Comparison of ENCODE assay signal across 15 cellular contexts in genomic region chr20:50981714-50982048, GRCh38. TPM values are rescaled to one million over a fixed set of nuclear protein-coding genes. Genes with fewer than 3 reads are reported as not detected.
DNase-seq lines count a peak whose midpoint lies in the region; ATAC-seq, FAIRE-seq and TF ChIP-seq lines count a peak whose summit lies in the region.
"Had no signal": no experiment of that assay in that cellular context is flagged by ENCODE, and none has a peak within 500 bp of the region (broad histone marks: within the 10 kb centered on the region; RNA-seq: fewer than 3 reads in every experiment).

No MANE protein-coding gene starts in this region.

- DNase-seq in HepG2 (ENCODE audit: low spot score) (no peak), right lobe of liver (no peak), RWPE2 (ENCODE audit: low spot score) (no peak), keratinocyte (ENCODE audit: low read depth, low spot score) (no peak), Right ventricle myocardium superior (no peak), dorsolateral prefrontal cortex (no peak), GM10266 (ENCODE audit: extremely low spot score) (no peak)
- DNase-seq: upper lobe of right lung had no signal

- H3K4me1 ChIP-seq in HepG2 (ENCODE audit: insufficient read depth, low read length) (peaks cover 41% of the 10 kb centered on the region), right lobe of liver (peaks cover 0 to 16% (median 3%) of the 10 kb centered on the region in 4 donors), RWPE2 (ENCODE audit: insufficient read depth, poor library complexity, severe bottlenecking) (peaks cover 22% of the 10 kb centered on the region), keratinocyte (ENCODE audit: control insufficient read depth, extremely low read depth, insufficient read depth, low read length) (peaks cover 33% of the 10 kb centered on the region)

- H2AFZ ChIP-seq in HepG2 (ENCODE audit: low read length): no peak overlapping the region
- H2AFZ ChIP-seq in keratinocyte (ENCODE audit: control insufficient read depth, low read length): no peak overlapping the region

- H3K9me1 ChIP-seq in keratinocyte (ENCODE audit: control insufficient read depth, extremely low read depth, insufficient read depth, low read length): peaks cover 2% of the 10 kb centered on the region

- BruUV-seq in HepG2 (replicated peaks; lab: Mats Ljungman, UMichigan): no TSS peak

- no peaks in the 10 kb centered on the region for H3K36me3 ChIP-seq in HepG2 (replicated peaks in 1 of 2; ENCODE audit: control insufficient read depth in 1 of 2, insufficient read depth in 2 of 2, low read length in 2 of 2)
- no peaks in the 10 kb centered on the region for H3K36me3 ChIP-seq in right lobe of liver
- H3K36me3 ChIP-seq in RWPE2 (ENCODE audit: low read depth): no peaks in the 10 kb centered on the region
- no peaks in the 10 kb centered on the region for H3K36me3 ChIP-seq in keratinocyte (ENCODE audit: control insufficient read depth in 2 of 2, extremely low read depth in 1 of 2, insufficient read depth in 2 of 2, low read length in 2 of 2)
- H3K36me3 ChIP-seq: cardiac muscle cell, gastroesophageal sphincter, upper lobe of right lung had no signal

- H3K4me2 ChIP-seq in HepG2 (ENCODE audit: low read depth, low read length): no peak overlapping the region
- peak overlapping the region; percentile 61 for H3K4me2 ChIP-seq in keratinocyte (ENCODE audit: control insufficient read depth, extremely low read depth, insufficient read depth, low read depth, low read length)

- 84% methylated on average over 3 of the region's 3 CpGs for WGBS in HepG2 (ENCODE audit: low lambda C conversion rate)
- WGBS in right lobe of liver (ENCODE audit: insufficient coverage, low coverage, low lambda C conversion rate, missing lambda C conversion rate): 80% methylated on average over 3 of the region's 3 CpGs

- in situ Hi-C loops in HepG2 (cut with HindIII; ENCODE audit: extremely low pct_ligation_motif_present, low pct_unique_long_range_greater_than_20kb): loop anchor here (25.0 kb wide), 2 partner anchors 606 to 1106 kb away; no protein-coding TSS in a partner anchor

- TF ChIP-seq EP300 in HepG2 (IDR thresholded peaks at IDR 0.05; ENCODE audit: low read depth in 2 of 2, low read length in 2 of 2): no peak
- no peak for TF ChIP-seq EP300 in HepG2 (CRISPR knock-in tag; IDR thresholded peaks at IDR 0.05; ENCODE audit: borderline replicate concordance)

- H3K4me3 ChIP-seq in HepG2 (replicated peaks in 1 of 3; ENCODE audit: insufficient read depth in 1 of 3, low read depth in 2 of 3, low read length in 3 of 3) (no peak overlapping the region), right lobe of liver (no peak overlapping the region), RWPE2 (ENCODE audit: severe bottlenecking) (no peak overlapping the region), keratinocyte (ENCODE audit: control insufficient read depth in 2 of 3, extremely low read depth in 1 of 3, insufficient read depth in 2 of 3, low read depth in 1 of 3, low read length in 3 of 3) (no peak overlapping the region), dorsolateral prefrontal cortex (no peak overlapping the region)
- H3K4me3 ChIP-seq: cardiac muscle cell, gastroesophageal sphincter, GM12878, upper lobe of right lung had no signal

- TF ChIP-seq POLR2A in HepG2 (IDR thresholded peaks at IDR 0.05; ENCODE audit: insufficient read depth in 1 of 2, low read depth in 2 of 2, low read length in 2 of 2): no peak
- TF ChIP-seq POLR2A in right lobe of liver (IDR thresholded peaks at IDR 0.05): no peak

- H3K27me3 ChIP-seq in HepG2 (ENCODE audit: control insufficient read depth in 1 of 2, insufficient read depth in 2 of 2, low read length in 2 of 2) (peaks cover 9 to 43% of the 10 kb centered on the region in 2 experiments; a peak in 4 of 5 replicates), right lobe of liver (no peaks in the 10 kb centered on the region), RWPE2 (ENCODE audit: insufficient read depth, poor library complexity, severe bottlenecking) (no peaks in the 10 kb centered on the region), keratinocyte (ENCODE audit: control insufficient read depth, extremely low read depth, insufficient read depth, low read length) (no peaks in the 10 kb centered on the region), dorsolateral prefrontal cortex (peaks cover 0 to 63% (median 13%) of the 10 kb centered on the region in 45 donors)

- no peak for ATAC-seq in HepG2
- ATAC-seq in right lobe of liver: no peak
- ATAC-seq in RWPE2 (ENCODE audit: low read depth): no peak
- no peak for ATAC-seq in Right ventricle myocardium superior (ENCODE audit: poor library complexity)
- ATAC-seq in HG03108 (IDR thresholded peaks at IDR 0.05; ENCODE audit: unreplicated experiment): no peak
- ATAC-seq: gastroesophageal sphincter; stimulated activated naive CD8-positive, alpha-beta T cell treated with anti-CD3 and anti-CD28 coated beads, Interleukin-15, Interleukin-2, amounts not matched to agents 100 U/mL and 50 U/mL, for 24 hours had no signal

- no peaks in the 10 kb centered on the region for H3K9me3 ChIP-seq in HepG2 (ENCODE audit: low read length)
- no peaks in the 10 kb centered on the region for H3K9me3 ChIP-seq in right lobe of liver
- H3K9me3 ChIP-seq in RWPE2 (ENCODE audit: severe bottlenecking): no peaks in the 10 kb centered on the region
- H3K9me3 ChIP-seq in keratinocyte (ENCODE audit: control insufficient read depth, low read depth, low read length): no peaks in the 10 kb centered on the region
- H3K9me3 ChIP-seq: gastroesophageal sphincter, upper lobe of right lung had no signal

- no peaks in the 10 kb centered on the region for H3K79me2 ChIP-seq in HepG2 (ENCODE audit: insufficient read depth, low read length)
- no peaks in the 10 kb centered on the region for H3K79me2 ChIP-seq in keratinocyte (ENCODE audit: control insufficient read depth, insufficient read depth, low read length)

- CTCF ChIA-PET in HepG2 (lab: Yijun Ruan, JAX; ENCODE audit: low intra/inter-chr PET ratio, low total read pairs): interaction anchor here (1.2 to 3.3 kb wide), 3 partner anchors 187 to 345 kb away, joined by 5 to 18 read pairs (median 12); partner anchors contain the start of gene BCAS4

- dilution Hi-C loops in keratinocyte (cut with MboI; ENCODE audit: extremely low pct_ligation_motif_present, low sequenced_read_pairs): no loop called here

- no peaks in the 10 kb centered on the region for H4K20me1 ChIP-seq in HepG2 (ENCODE audit: insufficient read depth, low read length)
- no peaks in the 10 kb centered on the region for H4K20me1 ChIP-seq in keratinocyte (ENCODE audit: control insufficient read depth, extremely low read depth, insufficient read depth, low read length)

- no peak overlapping the region for H3K27ac ChIP-seq in HepG2 (ENCODE audit: extremely low read length, insufficient read depth, low read length)
- no peak overlapping the region for H3K27ac ChIP-seq in right lobe of liver
- peak overlapping the region; percentile 83 for H3K27ac ChIP-seq in RWPE2 (ENCODE audit: poor library complexity, severe bottlenecking)
- peak overlapping the region; percentile 5 for H3K27ac ChIP-seq in keratinocyte (ENCODE audit: control insufficient read depth, insufficient read depth, low read length)
- no peak overlapping the region for H3K27ac ChIP-seq in dorsolateral prefrontal cortex
- H3K27ac ChIP-seq: cardiac muscle cell, upper lobe of right lung had no signal

- H3K9ac ChIP-seq in HepG2 (ENCODE audit: insufficient read depth, low read depth, low read length) (no peak overlapping the region), keratinocyte (ENCODE audit: control insufficient read depth, extremely low read depth, insufficient read depth, low read length) (peak overlapping the region; percentile 58)

- POLR2A ChIA-PET in HepG2 (lab: Yijun Ruan, JAX): interaction anchor here (0.9 kb wide), 1 partner anchor 24 kb away, joined by 3 read pairs; the partner anchor contains the start of gene DPM1

- FAIRE-seq in HepG2 (lab: Jason Lieb, UNC) (no peak), keratinocyte (lab: Jason Lieb, UNC) (no peak)
- FAIRE-seq: H54 had no signal

- 0 out of 2 replicates have a peak, but pooled peaks have one; percentile 5 for TF ChIP-seq RAD21 in HepG2 (CRISPR knock-in tag; IDR thresholded peaks at IDR 0.05)

- TF ChIP-seq CTCF in HepG2 (CRISPR knock-in tag; IDR thresholded peaks at IDR 0.05) (no peak), right lobe of liver (IDR thresholded peaks at IDR 0.05) (no peak), RWPE2 (IDR thresholded peaks at IDR 0.05; ENCODE audit: poor library complexity, severe bottlenecking) (peak; percentile 92), keratinocyte (optimal IDR thresholded peaks at IDR 0.05 in 1 of 3, IDR thresholded peaks at IDR 0.05 in 1 of 3, conservative IDR thresholded peaks at IDR 0.05 in 1 of 3; ENCODE audit: extremely low read depth in 1 of 3, insufficient read depth in 2 of 3, low read length in 3 of 3) (no peak), dorsolateral prefrontal cortex (IDR thresholded peaks at IDR 0.05 in 54 of 56, conservative IDR thresholded peaks at IDR 0.05 in 2 of 56; ENCODE audit: low read depth in 1 of 56, partially characterized antibody in 56 of 56) (peak in 11 of 56 donors; percentile 1 to 50 (median 15)), GM10266 (IDR thresholded peaks at IDR 0.05; ENCODE audit: control insufficient read depth, insufficient read depth, low read depth, missing control alignments) (no peak)

- intact Hi-C loops in HepG2 (cut with micrococcal nuclease; ENCODE audit: unreplicated experiment) (loop anchor here (5.0 to 10.0 kb wide), 4 partner anchors 189 to 643 kb away; partner anchors contain the start of gene NFATC2), right lobe of liver (cut with DNase I) (no loop called here), Right ventricle myocardium superior (cut with DNase I) (no loop called here), dorsolateral prefrontal cortex (cut with DNase I) (loop anchor here (10.0 kb wide), 3 partner anchors 233 to 1103 kb away; no protein-coding TSS in a partner anchor)

RNA-seq across cellular contexts. Expression of gene MOCS3, which starts 23.1 kb away (rescaled TPM):
- total RNA-seq in HepG2 (2016; rRNA removed; fragmentation: Illumina TruSeq; extraction: Trizol) (8.4 and 9.7 TPM in 2 replicates), right lobe of liver (1 to 10 TPM; 2.3 to 3.2 (median 2.7) TPM), Right ventricle myocardium superior (2.9 TPM), dorsolateral prefrontal cortex (1 to 10 TPM; 3.1 to 7.1 (median 4.6) TPM)
- 1.2 and 1.3 TPM in 2 replicates for total RNA-seq in HepG2 (2016; cell fraction: cytosol; rRNA removed; fragmentation: Illumina TruSeq; extraction: Trizol; ENCODE audit: low read depth)
- total RNA-seq in HepG2 (2016; cell fraction: insoluble cytoplasmic fraction; rRNA removed; fragmentation: Illumina TruSeq; extraction: Trizol): 7.8 and 8.8 TPM in 2 replicates
- 3.7 and 4.2 TPM in 2 replicates for total RNA-seq in HepG2 (2016; cell fraction: membrane; rRNA removed; fragmentation: Illumina TruSeq; extraction: Trizol)
- 5.4 and 5.7 TPM in 2 replicates for total RNA-seq in HepG2 (2016; cell fraction: nucleus; rRNA removed; fragmentation: Illumina TruSeq; extraction: Trizol)
- polyA plus RNA-seq in HepG2 (2011; rRNA removed) (3.7 and 4.1 TPM in 2 replicates), keratinocyte (4.0 to 5.8 TPM (median 4.5 TPM) in 3 replicates)
- polyA plus RNA-seq in HepG2 (2011; cell fraction: cytosol; rRNA removed): 4.0 and 4.1 TPM in 2 replicates
- polyA plus RNA-seq in HepG2 (2011; cell fraction: nucleus; rRNA removed): 2.9 and 3.2 TPM in 2 replicates
- 2.7 and 3.3 TPM in 2 replicates for polyA plus RNA-seq in HepG2 (2012)
- polyA plus RNA-seq in HepG2 (2016; cell fraction: cytosol; fragmentation: Illumina TruSeq; extraction: Trizol; ENCODE audit: low read depth): 0.53 and 0.58 TPM in 2 replicates
- polyA plus RNA-seq in HepG2 (2016; cell fraction: insoluble cytoplasmic fraction; fragmentation: Illumina TruSeq; extraction: Trizol; ENCODE audit: low read depth): 7.8 and 8.0 TPM in 2 replicates
- 1.7 and 2.1 TPM in 2 replicates for polyA plus RNA-seq in HepG2 (2016; cell fraction: membrane; fragmentation: Illumina TruSeq; extraction: Trizol; ENCODE audit: low read depth)
- polyA plus RNA-seq in HepG2 (2016; cell fraction: nucleus; fragmentation: Illumina TruSeq; extraction: Trizol; ENCODE audit: insufficient read depth, low read depth): 4.3 and 4.4 TPM in 2 replicates
- 14.6 and 20.7 TPM in 2 replicates for polyA minus RNA-seq in HepG2 (2011; rRNA and poly(A)+ RNA removed; ENCODE audit: low replicate concordance)
- 6.3 and 6.7 TPM in 2 replicates for polyA minus RNA-seq in HepG2 (2011; cell fraction: cytosol; rRNA and poly(A)+ RNA removed)
- polyA minus RNA-seq in HepG2 (2011; cell fraction: nucleus; rRNA and poly(A)+ RNA removed): 12.4 and 13.6 TPM in 2 replicates
- polyA plus RNA-seq in keratinocyte (2011; ENCODE audit: low read depth): 1.1 TPM
- 3.1 and 3.4 TPM in 2 replicates for polyA plus RNA-seq in keratinocyte (2011; cell fraction: cytosol; rRNA removed)
- 4.7 and 5.6 TPM in 2 replicates for polyA plus RNA-seq in keratinocyte (2011; cell fraction: nucleus; rRNA removed)
- 2.8 and 5.2 TPM in 2 replicates for polyA plus RNA-seq in keratinocyte (2012; ENCODE audit: low replicate concordance)
- 6.3 to 10.3 TPM (median 7.0 TPM) in 3 replicates for polyA minus RNA-seq in keratinocyte
- polyA minus RNA-seq in keratinocyte (2011; cell fraction: cytosol; rRNA and poly(A)+ RNA removed): 8.2 TPM
- polyA minus RNA-seq in keratinocyte (2011; cell fraction: nucleus; rRNA and poly(A)+ RNA removed): 7.5 and 8.1 TPM in 2 replicates

RNA-seq across cellular contexts. Expression of gene DPM1, which starts 23.3 kb away (rescaled TPM):
- total RNA-seq in HepG2 (2016; rRNA removed; fragmentation: Illumina TruSeq; extraction: Trizol) (161 and 187 TPM in 2 replicates), right lobe of liver (10 to 100 TPM; 16.6 to 40.4 (median 21.2) TPM), Right ventricle myocardium superior (36.3 TPM), dorsolateral prefrontal cortex (10 to 100 TPM; 12.9 to 36.2 (median 25.1) TPM)
- total RNA-seq in HepG2 (2016; cell fraction: cytosol; rRNA removed; fragmentation: Illumina TruSeq; extraction: Trizol; ENCODE audit: low read depth): 32.3 and 33.7 TPM in 2 replicates
- 167 and 188 TPM in 2 replicates for total RNA-seq in HepG2 (2016; cell fraction: insoluble cytoplasmic fraction; rRNA removed; fragmentation: Illumina TruSeq; extraction: Trizol)
- 30.4 and 39.3 TPM in 2 replicates for total RNA-seq in HepG2 (2016; cell fraction: membrane; rRNA removed; fragmentation: Illumina TruSeq; extraction: Trizol)
- 102 and 109 TPM in 2 replicates for total RNA-seq in HepG2 (2016; cell fraction: nucleus; rRNA removed; fragmentation: Illumina TruSeq; extraction: Trizol)
- polyA plus RNA-seq in HepG2 (2011; rRNA removed) (75.7 and 83.2 TPM in 2 replicates), keratinocyte (57.2 to 99.4 TPM (median 78.0 TPM) in 3 replicates)
- 67.0 and 87.1 TPM in 2 replicates for polyA plus RNA-seq in HepG2 (2011; cell fraction: cytosol; rRNA removed)
- 40.6 and 43.3 TPM in 2 replicates for polyA plus RNA-seq in HepG2 (2011; cell fraction: nucleus; rRNA removed)
- 92.8 and 103 TPM in 2 replicates for polyA plus RNA-seq in HepG2 (2012)
- polyA plus RNA-seq in HepG2 (2016; cell fraction: cytosol; fragmentation: Illumina TruSeq; extraction: Trizol; ENCODE audit: low read depth): 19.8 and 20.9 TPM in 2 replicates
- polyA plus RNA-seq in HepG2 (2016; cell fraction: insoluble cytoplasmic fraction; fragmentation: Illumina TruSeq; extraction: Trizol; ENCODE audit: low read depth): 215 and 249 TPM in 2 replicates
- polyA plus RNA-seq in HepG2 (2016; cell fraction: membrane; fragmentation: Illumina TruSeq; extraction: Trizol; ENCODE audit: low read depth): 27.9 and 30.1 TPM in 2 replicates
- polyA plus RNA-seq in HepG2 (2016; cell fraction: nucleus; fragmentation: Illumina TruSeq; extraction: Trizol; ENCODE audit: insufficient read depth, low read depth): 177 and 193 TPM in 2 replicates
- 23.1 and 28.4 TPM in 2 replicates for polyA minus RNA-seq in HepG2 (2011; rRNA and poly(A)+ RNA removed; ENCODE audit: low replicate concordance)
- polyA minus RNA-seq in HepG2 (2011; cell fraction: cytosol; rRNA and poly(A)+ RNA removed): 38.3 and 41.9 TPM in 2 replicates
- 49.6 and 51.1 TPM in 2 replicates for polyA minus RNA-seq in HepG2 (2011; cell fraction: nucleus; rRNA and poly(A)+ RNA removed)
- polyA plus RNA-seq in keratinocyte (2011; ENCODE audit: low read depth): 54.8 TPM
- 52.2 and 67.8 TPM in 2 replicates for polyA plus RNA-seq in keratinocyte (2011; cell fraction: cytosol; rRNA removed)
- 56.3 and 100 TPM in 2 replicates for polyA plus RNA-seq in keratinocyte (2011; cell fraction: nucleus; rRNA removed)
- polyA plus RNA-seq in keratinocyte (2012; ENCODE audit: low replicate concordance): 64.9 and 71.9 TPM in 2 replicates
- 4.3 to 21.9 TPM (median 14.2 TPM) in 3 replicates for polyA minus RNA-seq in keratinocyte
- polyA minus RNA-seq in keratinocyte (2011; cell fraction: cytosol; rRNA and poly(A)+ RNA removed): 26.7 TPM
- polyA minus RNA-seq in keratinocyte (2011; cell fraction: nucleus; rRNA and poly(A)+ RNA removed): 16.5 and 22.0 TPM in 2 replicates

RNA-seq across cellular contexts. Expression of gene KCNG1, which starts 41.2 kb away (rescaled TPM):
- total RNA-seq in HepG2 (2016; rRNA removed; fragmentation: Illumina TruSeq; extraction: Trizol) (not detected in 2 replicates), right lobe of liver (under 1 TPM in 5 of 6 experiments, not detected in 1; 0.18 to 0.51 (median 0.22) TPM), Right ventricle myocardium superior (0.32 TPM), dorsolateral prefrontal cortex (10 to 100 TPM in 71 of 120 experiments, 1 to 10 TPM in 49; 1.8 to 27.7 (median 10.9) TPM)
- total RNA-seq in HepG2 (2016; cell fraction: cytosol; rRNA removed; fragmentation: Illumina TruSeq; extraction: Trizol; ENCODE audit: low read depth): not detected in 2 replicates
- not detected in 2 replicates for total RNA-seq in HepG2 (2016; cell fraction: insoluble cytoplasmic fraction; rRNA removed; fragmentation: Illumina TruSeq; extraction: Trizol)
- total RNA-seq in HepG2 (2016; cell fraction: membrane; rRNA removed; fragmentation: Illumina TruSeq; extraction: Trizol): not detected in 2 replicates
- not detected in 2 replicates for total RNA-seq in HepG2 (2016; cell fraction: nucleus; rRNA removed; fragmentation: Illumina TruSeq; extraction: Trizol)
- polyA plus RNA-seq in HepG2 (2011; rRNA removed) (not detected in 2 replicates), keratinocyte (2.3 to 4.6 TPM (median 2.5 TPM) in 3 replicates)
- polyA plus RNA-seq in HepG2 (2011; cell fraction: cytosol; rRNA removed): not detected in 2 replicates
- not detected in 2 replicates for polyA plus RNA-seq in HepG2 (2011; cell fraction: nucleus; rRNA removed)
- not detected in 2 replicates for polyA plus RNA-seq in HepG2 (2012)
- polyA plus RNA-seq in HepG2 (2016; cell fraction: cytosol; fragmentation: Illumina TruSeq; extraction: Trizol; ENCODE audit: low read depth): not detected in 2 replicates
- polyA plus RNA-seq in HepG2 (2016; cell fraction: insoluble cytoplasmic fraction; fragmentation: Illumina TruSeq; extraction: Trizol; ENCODE audit: low read depth): not detected in 2 replicates
- not detected in 2 replicates for polyA plus RNA-seq in HepG2 (2016; cell fraction: membrane; fragmentation: Illumina TruSeq; extraction: Trizol; ENCODE audit: low read depth)
- polyA plus RNA-seq in HepG2 (2016; cell fraction: nucleus; fragmentation: Illumina TruSeq; extraction: Trizol; ENCODE audit: insufficient read depth, low read depth): not detected in 2 replicates
- not detected in 2 replicates for polyA minus RNA-seq in HepG2 (2011; rRNA and poly(A)+ RNA removed; ENCODE audit: low replicate concordance)
- not detected in 2 replicates for polyA minus RNA-seq in HepG2 (2011; cell fraction: cytosol; rRNA and poly(A)+ RNA removed)
- not detected in 2 replicates for polyA minus RNA-seq in HepG2 (2011; cell fraction: nucleus; rRNA and poly(A)+ RNA removed)
- 12.0 TPM for polyA plus RNA-seq in keratinocyte (2011; ENCODE audit: low read depth)
- polyA plus RNA-seq in keratinocyte (2011; cell fraction: cytosol; rRNA removed): 3.1 and 4.9 TPM in 2 replicates
- polyA plus RNA-seq in keratinocyte (2011; cell fraction: nucleus; rRNA removed): 3.8 and 4.3 TPM in 2 replicates
- polyA plus RNA-seq in keratinocyte (2012; ENCODE audit: low replicate concordance): 2.7 and 24.5 TPM in 2 replicates
- polyA minus RNA-seq in keratinocyte: 1.7 to 3.1 TPM (median 3.0 TPM) in 3 replicates
- 11.9 TPM for polyA minus RNA-seq in keratinocyte (2011; cell fraction: cytosol; rRNA and poly(A)+ RNA removed)
- polyA minus RNA-seq in keratinocyte (2011; cell fraction: nucleus; rRNA and poly(A)+ RNA removed): 1.5 and 3.2 TPM in 2 replicates
- total RNA-seq: CD4-positive, CD25-positive, alpha-beta regulatory T cell; GM12878; upper lobe of right lung had no signal
- polyA plus RNA-seq: GM12878 had no signal

RNA-seq across cellular contexts. Expression of gene ADNP, which starts 50.4 kb away (rescaled TPM):
- total RNA-seq in HepG2 (2016; rRNA removed; fragmentation: Illumina TruSeq; extraction: Trizol) (21.5 and 60.7 TPM in 2 replicates), right lobe of liver (10 to 100 TPM; 19.8 to 25.9 (median 23.1) TPM), Right ventricle myocardium superior (28.8 TPM), dorsolateral prefrontal cortex (100 to 1,000 TPM in 2 of 120 experiments, 10 to 100 TPM in 118; 48.0 to 106 (median 69.6) TPM)
- total RNA-seq in HepG2 (2016; cell fraction: cytosol; rRNA removed; fragmentation: Illumina TruSeq; extraction: Trizol; ENCODE audit: low read depth): 3.6 and 4.4 TPM in 2 replicates
- 17.8 and 59.9 TPM in 2 replicates for total RNA-seq in HepG2 (2016; cell fraction: insoluble cytoplasmic fraction; rRNA removed; fragmentation: Illumina TruSeq; extraction: Trizol)
- 20.1 and 20.5 TPM in 2 replicates for total RNA-seq in HepG2 (2016; cell fraction: membrane; rRNA removed; fragmentation: Illumina TruSeq; extraction: Trizol)
- total RNA-seq in HepG2 (2016; cell fraction: nucleus; rRNA removed; fragmentation: Illumina TruSeq; extraction: Trizol): 51.3 and 55.1 TPM in 2 replicates
- polyA plus RNA-seq in HepG2 (2011; rRNA removed) (21.0 and 22.3 TPM in 2 replicates), keratinocyte (21.6 to 31.3 TPM (median 29.3 TPM) in 3 replicates)
- 11.3 and 19.3 TPM in 2 replicates for polyA plus RNA-seq in HepG2 (2011; cell fraction: cytosol; rRNA removed)
- 30.4 and 32.5 TPM in 2 replicates for polyA plus RNA-seq in HepG2 (2011; cell fraction: nucleus; rRNA removed)
- 45.9 and 50.4 TPM in 2 replicates for polyA plus RNA-seq in HepG2 (2012)
- 2.9 and 3.3 TPM in 2 replicates for polyA plus RNA-seq in HepG2 (2016; cell fraction: cytosol; fragmentation: Illumina TruSeq; extraction: Trizol; ENCODE audit: low read depth)
- 57.9 and 63.1 TPM in 2 replicates for polyA plus RNA-seq in HepG2 (2016; cell fraction: insoluble cytoplasmic fraction; fragmentation: Illumina TruSeq; extraction: Trizol; ENCODE audit: low read depth)
- 8.8 and 9.4 TPM in 2 replicates for polyA plus RNA-seq in HepG2 (2016; cell fraction: membrane; fragmentation: Illumina TruSeq; extraction: Trizol; ENCODE audit: low read depth)
- 78.5 and 79.2 TPM in 2 replicates for polyA plus RNA-seq in HepG2 (2016; cell fraction: nucleus; fragmentation: Illumina TruSeq; extraction: Trizol; ENCODE audit: insufficient read depth, low read depth)
- 22.3 and 32.8 TPM in 2 replicates for polyA minus RNA-seq in HepG2 (2011; rRNA and poly(A)+ RNA removed; ENCODE audit: low replicate concordance)
- polyA minus RNA-seq in HepG2 (2011; cell fraction: cytosol; rRNA and poly(A)+ RNA removed): 29.7 and 42.9 TPM in 2 replicates
- polyA minus RNA-seq in HepG2 (2011; cell fraction: nucleus; rRNA and poly(A)+ RNA removed): 74.0 and 91.4 TPM in 2 replicates
- 29.4 TPM for polyA plus RNA-seq in keratinocyte (2011; ENCODE audit: low read depth)
- 18.1 and 33.5 TPM in 2 replicates for polyA plus RNA-seq in keratinocyte (2011; cell fraction: cytosol; rRNA removed)
- polyA plus RNA-seq in keratinocyte (2011; cell fraction: nucleus; rRNA removed): 59.4 and 69.7 TPM in 2 replicates
- 34.7 and 35.3 TPM in 2 replicates for polyA plus RNA-seq in keratinocyte (2012; ENCODE audit: low replicate concordance)
- 31.1 to 61.9 TPM (median 31.2 TPM) in 3 replicates for polyA minus RNA-seq in keratinocyte
- polyA minus RNA-seq in keratinocyte (2011; cell fraction: cytosol; rRNA and poly(A)+ RNA removed): 16.7 TPM
- polyA minus RNA-seq in keratinocyte (2011; cell fraction: nucleus; rRNA and poly(A)+ RNA removed): 31.7 and 73.8 TPM in 2 replicates

Comparison
In these comparisons a context has a peak if more than half of its experiments do, and no peak if none do; other contexts are left out.
1. intact Hi-C loops: an anchor here in HepG2 (5.0 to 10.0 kb wide) and dorsolateral prefrontal cortex (10.0 kb wide); none called in right lobe of liver and Right ventricle myocardium superior.
2. H3K27ac ChIP-seq: peak in RWPE2 (single experiment) and keratinocyte (single experiment); none in HepG2 (single experiment), right lobe of liver (0 of 3) and dorsolateral prefrontal cortex (0 of 59).